Comparison of ENCODE assay signal across 2 cellular contexts in genomic region chr12:26724309-26724702, GRCh38.
TF ChIP-seq lines count a peak whose summit lies in the region.

No MANE protein-coding gene starts in this region.

TF ChIP-seq in SK-N-SH, 30 proteins besides CTCF, POLR2A, EP300 and RAD21 (continued from another document):
- TF ChIP-seq, protein P1, sequence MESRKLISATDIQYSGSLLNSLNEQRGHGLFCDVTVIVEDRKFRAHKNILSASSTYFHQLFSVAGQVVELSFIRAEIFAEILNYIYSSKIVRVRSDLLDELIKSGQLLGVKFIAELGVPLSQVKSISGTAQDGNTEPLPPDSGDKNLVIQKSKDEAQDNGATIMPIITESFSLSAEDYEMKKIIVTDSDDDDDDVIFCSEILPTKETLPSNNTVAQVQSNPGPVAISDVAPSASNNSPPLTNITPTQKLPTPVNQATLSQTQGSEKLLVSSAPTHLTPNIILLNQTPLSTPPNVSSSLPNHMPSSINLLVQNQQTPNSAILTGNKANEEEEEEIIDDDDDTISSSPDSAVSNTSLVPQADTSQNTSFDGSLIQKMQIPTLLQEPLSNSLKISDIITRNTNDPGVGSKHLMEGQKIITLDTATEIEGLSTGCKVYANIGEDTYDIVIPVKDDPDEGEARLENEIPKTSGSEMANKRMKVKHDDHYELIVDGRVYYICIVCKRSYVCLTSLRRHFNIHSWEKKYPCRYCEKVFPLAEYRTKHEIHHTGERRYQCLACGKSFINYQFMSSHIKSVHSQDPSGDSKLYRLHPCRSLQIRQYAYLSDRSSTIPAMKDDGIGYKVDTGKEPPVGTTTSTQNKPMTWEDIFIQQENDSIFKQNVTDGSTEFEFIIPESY (IDR thresholded peaks at IDR 0.05; ENCODE audit: borderline replicate concordance, low read depth): no peak
- TF ChIP-seq MXI1 (IDR thresholded peaks at IDR 0.05; ENCODE audit: low read depth, low read length): no peak
- TF ChIP-seq IRF3 (IDR thresholded peaks at IDR 0.05; ENCODE audit: low read depth, low read length): no peak
- TF ChIP-seq USF2 (IDR thresholded peaks at IDR 0.05; ENCODE audit: borderline replicate concordance, low read depth, low read length): no peak
- no peak for TF ChIP-seq YY1 (IDR thresholded peaks at IDR 0.05; ENCODE audit: low read depth)
- TF ChIP-seq FOXJ3 (CRISPR knock-in tag; IDR thresholded peaks at IDR 0.05): no peak
- TF ChIP-seq SIN3A (IDR thresholded peaks at IDR 0.05; ENCODE audit: borderline replicate concordance, low read depth, low read length): no peak
- TF ChIP-seq GABPA (IDR thresholded peaks at IDR 0.05; ENCODE audit: low read depth): no peak
- no peak for TF ChIP-seq ELF1 (IDR thresholded peaks at IDR 0.05)
- no peak for TF ChIP-seq TAF1 (IDR thresholded peaks at IDR 0.05; ENCODE audit: borderline replicate concordance, low read depth, low read length)
- TF ChIP-seq RXRA (IDR thresholded peaks at IDR 0.05; ENCODE audit: borderline replicate concordance, low read depth): no peak
- no peak for TF ChIP-seq NRF1 (IDR thresholded peaks at IDR 0.05; ENCODE audit: low read depth, low read length)
- TF ChIP-seq TEAD4 (IDR thresholded peaks at IDR 0.05; ENCODE audit: borderline replicate concordance, insufficient read depth): no peak
- no peak for TF ChIP-seq GATA2 (CRISPR knock-in tag; IDR thresholded peaks at IDR 0.05)

TF ChIP-seq in SK-N-SH treated with all-trans-retinoic acid at 6 μM for 48 hours, 23 proteins besides CTCF, POLR2A, EP300 and RAD21 (continued from another document):
- TF ChIP-seq PATZ1 (CRISPR knock-in tag; IDR thresholded peaks at IDR 0.05; ENCODE audit: borderline replicate concordance) (no peak), ZFP3 (CRISPR knock-in tag; IDR thresholded peaks at IDR 0.05) (no peak), ARNTL (CRISPR knock-in tag; IDR thresholded peaks at IDR 0.05; ENCODE audit: borderline replicate concordance, low read depth) (no peak)
TF ChIP-seq in SK-N-SH treated with all-trans-retinoic acid at 6 μM for 48 hours: peak in this region for 0.
